16 cellular contexts compared by ENCODE assay signal in genomic region chr10:76191371-76191770, GRCh38.
"Had no signal": no experiment of that assay in that cellular context is flagged by ENCODE, and none has a peak within 500 bp of the region (broad histone marks: within the 10 kb centered on the region; RNA-seq: fewer than 3 reads in every experiment).

No MANE protein-coding gene starts in this region.

- H3K9me3 ChIP-seq: adrenal gland, esophagus muscularis mucosa, gastroesophageal sphincter, heart left ventricle, suprapubic skin, transverse colon had no signal

- H3K27ac ChIP-seq: adrenal gland, esophagus muscularis mucosa, gastroesophageal sphincter, heart left ventricle, skin epidermis, suprapubic skin, transverse colon had no signal

- DNase-seq: activated CD4-positive, alpha-beta T cell treated with anti-CD3 and anti-CD28 coated beads, Interleukin-2, amount 50 U/mL, for 4 hours; activated gamma-delta T cell treated with Interleukin-2 at 50 U/mL for 16 hours; adrenal gland; effector CD8-positive, alpha-beta T cell; heart left ventricle; mesenchymal stem cell; nephron progenitor cell; occipital lobe; right cardiac atrium; stimulated activated CD4-positive, alpha-beta T cell treated with anti-CD3 and anti-CD28 coated beads, Interleukin-4, amount 100 ng/mL, for 1 hour; stimulated activated naive CD8-positive, alpha-beta T cell treated with anti-CD3 and anti-CD28 coated beads, Interleukin-15, amount 100 ng/mL, for 72 hours; transverse colon had no signal

- H3K4me1 ChIP-seq: transverse colon had no signal

- H3K4me3 ChIP-seq: adrenal gland, esophagus muscularis mucosa, gastroesophageal sphincter, heart left ventricle, skin epidermis, suprapubic skin, transverse colon had no signal

- H3K27me3 ChIP-seq: adrenal gland, esophagus muscularis mucosa, gastroesophageal sphincter, heart left ventricle, suprapubic skin, transverse colon had no signal

- H3K36me3 ChIP-seq: adrenal gland, esophagus muscularis mucosa, gastroesophageal sphincter, heart left ventricle, suprapubic skin, transverse colon had no signal
